Comparison of ENCODE assay signal across 8 cellular contexts in the genomic region with DNA sequence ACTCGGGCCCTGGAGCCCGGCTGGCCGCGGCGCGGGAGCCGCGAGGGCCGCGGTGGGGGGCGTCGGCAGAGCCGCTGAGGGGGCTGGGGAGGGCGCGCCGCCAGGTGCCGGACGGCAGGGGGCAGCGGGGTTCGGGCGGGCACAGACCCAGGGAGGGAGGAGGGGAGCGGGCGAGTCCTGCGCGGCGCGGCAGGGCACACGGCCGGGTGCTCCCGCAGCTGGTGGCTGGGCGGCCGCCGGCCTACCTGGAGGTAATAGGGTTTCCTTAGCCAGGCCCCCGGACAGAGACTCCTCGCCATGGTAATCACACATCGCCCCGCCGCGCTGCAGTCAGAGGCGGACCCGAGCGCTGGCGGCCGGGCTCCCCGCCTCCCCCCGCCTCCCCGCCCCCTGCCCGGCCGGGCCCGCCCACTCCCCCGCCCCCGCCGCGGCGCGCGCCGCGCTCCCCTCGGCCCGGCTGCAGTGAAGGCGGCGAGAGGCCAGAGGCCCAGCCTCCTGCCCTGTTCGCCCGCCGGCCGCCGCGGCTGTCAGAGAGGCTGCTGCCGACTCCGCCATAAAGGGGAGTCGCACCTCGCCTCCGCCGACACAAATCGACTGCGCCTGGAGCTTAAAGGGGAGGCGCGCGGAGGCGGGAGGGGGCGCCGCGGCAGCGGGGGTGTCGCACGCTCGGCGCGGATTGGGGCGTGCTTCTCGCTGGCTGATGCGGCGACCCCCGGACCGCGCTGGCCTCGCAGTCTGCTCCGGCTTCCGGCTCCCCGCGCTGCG. TPM values are rescaled to one million over a fixed set of nuclear protein-coding genes. Genes with fewer than 3 reads are reported as not detected.
DNase-seq lines count a peak whose midpoint lies in the region; ATAC-seq and TF ChIP-seq lines count a peak whose summit lies in the region.

DIPK1A (minus strand) TSS at position 332 of the 765 bp plus-strand sequence; CDS start at position 299, 33 bp downstream.

- DNase-seq in AG10803 (ENCODE audit: low read depth) (peak; percentile 77), NCI-H748 (lab: John Stamatoyannopoulos, UW; ENCODE audit: unreplicated experiment) (peak; percentile 85), mesendoderm (peak; percentile 88)
- DNase-seq in activated CD8-positive, alpha-beta T cell treated with anti-CD3 and anti-CD28 coated beads, Interleukin-2, amount 10 ng/mL, durations not matched to agents 7 days and 5 days, result peak; percentile 87
- DNase-seq in effector CD8-positive, alpha-beta T cell (lab: John Stamatoyannopoulos, UW), result peak; percentile 65
- DNase-seq in stimulated activated CD8-positive, alpha-beta memory T cell treated with anti-CD3 and anti-CD28 coated beads, Interleukin-15, amount 100 ng/mL, for 1 hour (ENCODE audit: low read depth), result peak; percentile 48

- H3K4me1 ChIP-seq in mesendoderm (ENCODE audit: control insufficient read depth, low read depth, low read length), result no peaks in the 10 kb centered on the region

- peak within 1 kb of the TSS; percentile 93 for H3K56ac ChIP-seq in mesendoderm (ENCODE audit: low read length)

- no peak for TF ChIP-seq CTCF in AG10803 (conservative IDR thresholded peaks at IDR 0.05; ENCODE audit: low read length)

- H2AK5ac ChIP-seq in mesendoderm (ENCODE audit: low read length), result no peak within 1 kb of the TSS

- no peaks in the 10 kb centered on the region for H3K79me2 ChIP-seq in mesendoderm (ENCODE audit: control insufficient read depth, insufficient read depth, low read length)

- H4K5ac ChIP-seq in mesendoderm (ENCODE audit: low read length), result no peak within 1 kb of the TSS

- CTCF ChIA-PET in activated CD8-positive, alpha-beta T cell treated with anti-CD3 and anti-CD28 coated beads, Interleukin-2, amount 10 ng/mL, durations not matched to agents 7 days and 5 days (lab: Charles Lee), result interaction anchor here (0.6 to 21.8 kb wide), 26 partner anchors 10 to 212 kb away, joined by 3 to 623 read pairs (median 6); partner anchors contain the start of genes MTF2 and RPL5

- peak within 1 kb of the TSS; percentile 87 for H3K4me3 ChIP-seq in AG10803 (ENCODE audit: low read length)
- peak within 1 kb of the TSS; percentile 64 for H3K4me3 ChIP-seq in mesendoderm (ENCODE audit: low read length)

- no peak within 1 kb of the TSS for H2BK5ac ChIP-seq in mesendoderm (ENCODE audit: low read length)

- H2BK15ac ChIP-seq in mesendoderm (replicated peaks; ENCODE audit: low read depth), result no peak within 1 kb of the TSS

- H3K9ac ChIP-seq in mesendoderm (ENCODE audit: low read length), result peak within 1 kb of the TSS; percentile 92

- H3K27me3 ChIP-seq in mesendoderm (ENCODE audit: insufficient read depth, low read length, poor library complexity), result no peaks in the 10 kb centered on the region

- WGBS in mesendoderm (ENCODE audit: extremely low coverage, insufficient coverage, low lambda C conversion rate), result no CpG with 5 or more reads among the region's 103 CpGs

- H3K23ac ChIP-seq in mesendoderm (ENCODE audit: low read length), result no peak within 1 kb of the TSS

- peak within 1 kb of the TSS; percentile 92 for H3K4me3 Mint-ChIP-seq in activated CD8-positive, alpha-beta T cell treated with anti-CD3 and anti-CD28 coated beads, Interleukin-2, amount 10 ng/mL, durations not matched to agents 7 days and 5 days

- H3K4me1 Mint-ChIP-seq in activated CD8-positive, alpha-beta T cell treated with anti-CD3 and anti-CD28 coated beads, Interleukin-2, amount 10 ng/mL, durations not matched to agents 7 days and 5 days (ENCODE audit: low read depth), result peaks cover 30% of the 10 kb centered on the region

- H3K27me3 Mint-ChIP-seq in activated CD8-positive, alpha-beta T cell treated with anti-CD3 and anti-CD28 coated beads, Interleukin-2, amount 10 ng/mL, durations not matched to agents 7 days and 5 days (ENCODE audit: low read depth), result no peaks in the 10 kb centered on the region

- H4K8ac ChIP-seq in mesendoderm (ENCODE audit: low read depth, low read length), result no peak within 1 kb of the TSS

- H3K36me3 Mint-ChIP-seq in activated CD8-positive, alpha-beta T cell treated with anti-CD3 and anti-CD28 coated beads, Interleukin-2, amount 10 ng/mL, durations not matched to agents 7 days and 5 days (ENCODE audit: low read depth), result peaks cover 10% of the 10 kb centered on the region

- H3K4me2 ChIP-seq in mesendoderm (ENCODE audit: low read length), result peak within 1 kb of the TSS; percentile 91

- H3K9me3 Mint-ChIP-seq in activated CD8-positive, alpha-beta T cell treated with anti-CD3 and anti-CD28 coated beads, Interleukin-2, amount 10 ng/mL, durations not matched to agents 7 days and 5 days (ENCODE audit: insufficient read depth), result no peaks in the 10 kb centered on the region

- peak within 1 kb of the TSS; percentile 15 for H2BK120ac ChIP-seq in mesendoderm (ENCODE audit: low read depth, low read length)

- peak within 1 kb of the TSS; percentile 92 for H3K18ac ChIP-seq in mesendoderm (ENCODE audit: low read length)

- no peaks in the 10 kb centered on the region for H3K36me3 ChIP-seq in mesendoderm (ENCODE audit: control insufficient read depth, insufficient read depth, low read length)

- POLR2A ChIA-PET in activated CD8-positive, alpha-beta T cell treated with anti-CD3 and anti-CD28 coated beads, Interleukin-2, amount 10 ng/mL, durations not matched to agents 7 days and 5 days (lab: Charles Lee), result interaction anchor here (0.7 to 3.9 kb wide), 29 partner anchors 9 to 476 kb away, joined by 3 to 64 read pairs (median 7); partner anchors contain the start of genes DR1, MTF2 and RPL5

- ATAC-seq in GM18909 (IDR thresholded peaks at IDR 0.05; ENCODE audit: poor library complexity, unreplicated experiment) (peak; percentile 46), HG03175 (IDR thresholded peaks at IDR 0.05; ENCODE audit: unreplicated experiment) (peak; percentile 48)
- peak; percentile 62 for ATAC-seq in activated CD8-positive, alpha-beta T cell treated with anti-CD3 and anti-CD28 coated beads, Interleukin-2, amount 10 ng/mL, durations not matched to agents 7 days and 5 days

- no peaks in the 10 kb centered on the region for H3K79me1 ChIP-seq in mesendoderm (ENCODE audit: low read length)

- H3K27ac ChIP-seq in mesendoderm (ENCODE audit: low read depth, low read length), result peak within 1 kb of the TSS; percentile 63

- peak within 1 kb of the TSS; percentile 96 for H3K27ac Mint-ChIP-seq in activated CD8-positive, alpha-beta T cell treated with anti-CD3 and anti-CD28 coated beads, Interleukin-2, amount 10 ng/mL, durations not matched to agents 7 days and 5 days

- H3K4ac ChIP-seq in mesendoderm (ENCODE audit: low read depth, low read length), result peak within 1 kb of the TSS; percentile 77

RNA-seq across cellular contexts. Expression of gene DIPK1A, which starts in this region (rescaled TPM):
- total RNA-seq in activated CD8-positive, alpha-beta T cell treated with anti-CD3 and anti-CD28 coated beads, Interleukin-2, amount 10 ng/mL, durations not matched to agents 7 days and 5 days, result 10 to 100 TPM; 13.1 to 14.4 TPM
- polyA plus RNA-seq in mesendoderm (2013, experiment 1 of 2), result 2.6 TPM
- polyA plus RNA-seq in mesendoderm (2013, experiment 2 of 2), result 2.8 TPM

Comparison
In these comparisons a context has a peak if more than half of its experiments do, and no peak if none do; other contexts are left out.
1. Peak in every context shown above with its lines: DNase-seq, ATAC-seq, H3K4me3 ChIP-seq and H3K27ac ChIP-seq.